Comparison of ENCODE assay signal across 8 cellular contexts in genomic region chr11:75241036-75241905, GRCh38. TPM values are rescaled to one million over a fixed set of nuclear protein-coding genes. Genes with fewer than 3 reads are reported as not detected.
A peak's percentile ranks its signal among the peaks of the same experiment; 100 is the strongest.
DNase-seq lines count a peak whose midpoint lies in the region; ATAC-seq and TF ChIP-seq lines count a peak whose summit lies in the region.

No MANE protein-coding gene starts in this region.

- H3K4me1 ChIP-seq in left lung: peaks cover 8 to 23% of the 10 kb centered on the region in 2 donors

- TF ChIP-seq CTCF in coronary artery (IDR thresholded peaks at IDR 0.05): peak; percentile 91
- TF ChIP-seq CTCF in left lung (IDR thresholded peaks at IDR 0.05): peak; percentile 91 to 92

- H3K4me3 ChIP-seq in coronary artery: peak overlapping the region; percentile 71
- H3K4me3 ChIP-seq in left lung: peak overlapping the region; percentile 15 to 44

- H3K27ac ChIP-seq in coronary artery (no peak overlapping the region), left lung (no peak overlapping the region)

- H3K9me3 ChIP-seq in left lung: no peaks in the 10 kb centered on the region

- DNase-seq in NCI-H1417 (lab: John Stamatoyannopoulos, UW): peak; percentile 89 to 93 (median 91)
- no peak for DNase-seq in NCI-H1417 treated with DMSO at 0.1 percent for 48 hours (lab: John Stamatoyannopoulos, UW)
- peak; percentile 44 for DNase-seq in NCI-H2171 treated with DMSO at 0.1 percent for 48 hours (lab: John Stamatoyannopoulos, UW)
- DNase-seq in activated CD4-positive, alpha-beta T cell treated with anti-CD3 and anti-CD28 coated beads for 48 hours: peak; percentile 88
- DNase-seq in coronary artery (ENCODE audit: low spot score): peak; percentile 47
- DNase-seq in left lung: peak; percentile 87 to 98
- DNase-seq in stimulated activated CD4-positive, alpha-beta T cell treated with anti-CD3 and anti-CD28 coated beads, Interleukin-2, amount 100 ng/mL, for 24 hours: peak; percentile 89 to 91

- peaks cover 39 to 85% of the 10 kb centered on the region in 2 donors for H3K27me3 ChIP-seq in left lung

- H3K36me3 ChIP-seq in left lung: no peaks in the 10 kb centered on the region

- intact Hi-C loops in left lung (cut with DNase I): no loop called here

- peak; percentile 63 for ATAC-seq in HG03039 (IDR thresholded peaks at IDR 0.05; ENCODE audit: unreplicated experiment)
- peak; percentile 99 for ATAC-seq in left lung

RNA-seq across cellular contexts. Expression of gene TPBGL, which starts 0.7 kb away (rescaled TPM):
- total RNA-seq in left lung: 1 to 10 TPM in 1 of 2 donors, under 1 TPM in 1; 0.70 to 1.3 TPM
